In genomic region chr15:63861946-63862517, GRCh38 we compare ENCODE assay signal across 21 cellular contexts. TPM values are rescaled to one million over a fixed set of nuclear protein-coding genes. Genes with fewer than 3 reads are reported as not detected.
DNase-seq lines count a peak whose midpoint lies in the region; ATAC-seq lines count a peak whose summit lies in the region.
"Had no signal": no experiment of that assay in that cellular context is flagged by ENCODE, and none has a peak within 500 bp of the region (broad histone marks: within the 10 kb centered on the region; RNA-seq: fewer than 3 reads in every experiment).

No MANE protein-coding gene starts in this region.

- peaks cover 66% of the 10 kb centered on the region for H3K4me1 Mint-ChIP-seq in activated naive CD4-positive, alpha-beta T cell treated with anti-CD3 and anti-CD28 coated beads, Interleukin-2, amount 50 U/mL, for 24 hours
- peaks cover 17% of the 10 kb centered on the region for H3K4me1 Mint-ChIP-seq in activated T-helper 17 cell treated with anti-CD3 and anti-CD28 coated beads, Interleukin-2, amount 50 U/mL, for 72 hours

- ATAC-seq in activated T-helper 17 cell treated with anti-CD3 and anti-CD28 coated beads, Interleukin-2, amount 50 U/mL, for 72 hours (replicated peaks) = no peak
- ATAC-seq in HG02763 (IDR thresholded peaks at IDR 0.05; ENCODE audit: unreplicated experiment) = no peak
- ATAC-seq: GM12878 had no signal

- H3K36me3 Mint-ChIP-seq in activated naive CD4-positive, alpha-beta T cell treated with anti-CD3 and anti-CD28 coated beads, Interleukin-2, amount 50 U/mL, for 24 hours = no peaks in the 10 kb centered on the region
- no peaks in the 10 kb centered on the region for H3K36me3 Mint-ChIP-seq in activated T-helper 17 cell treated with anti-CD3 and anti-CD28 coated beads, Interleukin-2, amount 50 U/mL, for 72 hours (ENCODE audit: low read depth)

- H3K27ac Mint-ChIP-seq in activated naive CD4-positive, alpha-beta T cell treated with anti-CD3 and anti-CD28 coated beads, Interleukin-2, amount 50 U/mL, for 24 hours = peak overlapping the region; percentile 41
- H3K27ac Mint-ChIP-seq in activated T-helper 17 cell treated with anti-CD3 and anti-CD28 coated beads, Interleukin-2, amount 50 U/mL, for 72 hours = peak overlapping the region; percentile 92
- H3K27ac Mint-ChIP-seq: HFFc6 had no signal

- no peak overlapping the region for H3K4me3 Mint-ChIP-seq in activated naive CD4-positive, alpha-beta T cell treated with anti-CD3 and anti-CD28 coated beads, Interleukin-2, amount 50 U/mL, for 24 hours
- H3K4me3 Mint-ChIP-seq in activated T-helper 17 cell treated with anti-CD3 and anti-CD28 coated beads, Interleukin-2, amount 50 U/mL, for 72 hours = no peak overlapping the region
- H3K4me3 Mint-ChIP-seq: HFFc6 had no signal

- no peaks in the 10 kb centered on the region for H3K9me3 Mint-ChIP-seq in activated naive CD4-positive, alpha-beta T cell treated with anti-CD3 and anti-CD28 coated beads, Interleukin-2, amount 50 U/mL, for 24 hours
- no peaks in the 10 kb centered on the region for H3K9me3 Mint-ChIP-seq in activated T-helper 17 cell treated with anti-CD3 and anti-CD28 coated beads, Interleukin-2, amount 50 U/mL, for 72 hours
- H3K9me3 Mint-ChIP-seq: HFFc6 had no signal

- DNase-seq in activated naive CD4-positive, alpha-beta T cell (lab: John Stamatoyannopoulos, UW) = no peak
- DNase-seq in mesenteric fat pad (ENCODE audit: low spot score) (peak; percentile 59), NCI-H345 treated with DMSO at 0.1 percent for 48 hours (lab: John Stamatoyannopoulos, UW; ENCODE audit: unreplicated experiment) (no peak), SIG-M5 treated with dmso at 0.1 percent for 504 hours (lab: John Stamatoyannopoulos, UW; ENCODE audit: unreplicated experiment) (no peak)
- DNase-seq: Caco-2; DMS 273 treated with DMSO at 0.1 percent for 48 hours; DND-41; H7; HFFc6; KG1; NCI-H1092; NCI-H1436; NCI-H187 treated with DMSO at 0.1 percent for 48 hours; NCI-H510A treated with DMSO at 0.1 percent for 48 hours; NCI-H774; NK-92 treated with Interleukin-12 subunit alpha and Interleukin-12 subunit beta, amount 100 ng/mL, for 24 hours; SJCRH30 had no signal

- H3K27me3 Mint-ChIP-seq in activated naive CD4-positive, alpha-beta T cell treated with anti-CD3 and anti-CD28 coated beads, Interleukin-2, amount 50 U/mL, for 24 hours = no peaks in the 10 kb centered on the region
- no peaks in the 10 kb centered on the region for H3K27me3 Mint-ChIP-seq in activated T-helper 17 cell treated with anti-CD3 and anti-CD28 coated beads, Interleukin-2, amount 50 U/mL, for 72 hours

RNA-seq across cellular contexts. Expression of gene HERC1, which starts 28.3 kb away (rescaled TPM):
- 10 to 100 TPM; 55.2 to 56.7 TPM for total RNA-seq in activated T-helper 17 cell treated with anti-CD3 and anti-CD28 coated beads, Interleukin-2, amount 50 U/mL, for 72 hours
- total RNA-seq in mesenteric fat pad = 93.7 TPM
